2 cellular contexts compared by ENCODE assay signal in genomic region chr3:47405820-47406761, GRCh38.
TF ChIP-seq lines count a peak whose summit lies in the region.

No MANE protein-coding gene starts in this region.

TF ChIP-seq in IMR-90, 13 proteins besides CTCF, POLR2A, EP300 and RAD21:
- TF ChIP-seq FOS (IDR thresholded peaks at IDR 0.05; ENCODE audit: low read depth, low read length) (no peak), ELK1 (IDR thresholded peaks at IDR 0.05; ENCODE audit: borderline replicate concordance, low read depth, low read length) (no peak), RFX5 (IDR thresholded peaks at IDR 0.05; ENCODE audit: low read depth, low read length) (no peak), MXI1 (IDR thresholded peaks at IDR 0.05; ENCODE audit: borderline replicate concordance, low read depth, low read length) (no peak), MAFK (IDR thresholded peaks at IDR 0.05; ENCODE audit: low read depth, low read length) (no peak), CEBPB (IDR thresholded peaks at IDR 0.05; ENCODE audit: low read depth, low read length) (no peak), CHD1 (IDR thresholded peaks at IDR 0.05; ENCODE audit: low read depth, low read length) (no peak)

TF ChIP-seq in H1, 55 proteins besides CTCF, POLR2A, EP300 and RAD21:
- no peak for TF ChIP-seq TCF12 (IDR thresholded peaks at IDR 0.05; ENCODE audit: low read depth, low read length)
- TF ChIP-seq ASH2L (IDR thresholded peaks at IDR 0.05; ENCODE audit: low read length) = no peak
- TF ChIP-seq E2F6 (IDR thresholded peaks at IDR 0.05) = no peak
- TF ChIP-seq MAX (IDR thresholded peaks at IDR 0.05) = no peak
- no peak for TF ChIP-seq RXRA (IDR thresholded peaks at IDR 0.05; ENCODE audit: insufficient read depth, low read depth, low read length)
- no peak for TF ChIP-seq CREB1 (IDR thresholded peaks at IDR 0.05)
